1 cellular context compared by ENCODE assay signal in the genomic region with DNA sequence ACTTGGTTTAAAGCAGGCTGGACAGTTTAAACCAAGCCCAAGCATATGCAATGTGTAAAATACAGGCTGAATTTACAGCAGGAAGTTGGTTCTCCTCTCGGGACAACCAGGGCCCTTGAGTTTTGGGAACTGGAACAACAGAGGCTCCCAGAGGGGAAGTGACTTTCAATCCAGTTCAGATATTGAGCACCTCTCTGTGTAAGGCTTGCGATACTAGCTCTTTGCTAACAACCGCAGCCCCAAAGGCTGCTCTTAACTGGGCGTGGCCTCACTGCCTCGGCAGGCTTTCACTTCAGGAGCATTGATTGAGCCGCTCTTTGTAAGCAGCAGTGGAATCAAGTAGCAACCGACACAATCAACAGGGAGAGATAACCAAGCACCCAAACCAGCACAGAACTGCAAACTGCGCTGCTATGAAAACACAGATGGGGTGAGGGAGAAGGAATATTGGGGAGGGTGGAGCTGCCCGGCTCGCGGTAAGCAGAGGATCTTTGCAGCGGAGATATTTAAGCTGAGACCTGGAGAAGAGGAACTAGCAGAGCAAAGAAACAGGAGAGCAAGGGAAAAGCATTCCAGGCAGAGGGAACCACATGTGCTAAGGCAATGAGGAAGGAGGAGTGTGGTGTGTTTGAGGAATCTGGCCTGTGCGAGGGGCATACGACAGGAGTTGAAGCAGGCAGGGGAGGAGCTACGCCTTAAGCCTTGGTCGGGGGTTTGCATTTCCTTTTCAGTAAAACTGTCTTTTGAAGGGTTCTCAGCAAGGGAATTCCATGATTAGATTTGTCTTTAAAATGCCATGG.
TF ChIP-seq lines count a peak whose summit lies in the region.

No MANE protein-coding gene starts in this region.

TF ChIP-seq in HepG2, 621 proteins besides CTCF, POLR2A, EP300 and RAD21 (continued from another document and continues in another):
- TF ChIP-seq, protein P1, sequence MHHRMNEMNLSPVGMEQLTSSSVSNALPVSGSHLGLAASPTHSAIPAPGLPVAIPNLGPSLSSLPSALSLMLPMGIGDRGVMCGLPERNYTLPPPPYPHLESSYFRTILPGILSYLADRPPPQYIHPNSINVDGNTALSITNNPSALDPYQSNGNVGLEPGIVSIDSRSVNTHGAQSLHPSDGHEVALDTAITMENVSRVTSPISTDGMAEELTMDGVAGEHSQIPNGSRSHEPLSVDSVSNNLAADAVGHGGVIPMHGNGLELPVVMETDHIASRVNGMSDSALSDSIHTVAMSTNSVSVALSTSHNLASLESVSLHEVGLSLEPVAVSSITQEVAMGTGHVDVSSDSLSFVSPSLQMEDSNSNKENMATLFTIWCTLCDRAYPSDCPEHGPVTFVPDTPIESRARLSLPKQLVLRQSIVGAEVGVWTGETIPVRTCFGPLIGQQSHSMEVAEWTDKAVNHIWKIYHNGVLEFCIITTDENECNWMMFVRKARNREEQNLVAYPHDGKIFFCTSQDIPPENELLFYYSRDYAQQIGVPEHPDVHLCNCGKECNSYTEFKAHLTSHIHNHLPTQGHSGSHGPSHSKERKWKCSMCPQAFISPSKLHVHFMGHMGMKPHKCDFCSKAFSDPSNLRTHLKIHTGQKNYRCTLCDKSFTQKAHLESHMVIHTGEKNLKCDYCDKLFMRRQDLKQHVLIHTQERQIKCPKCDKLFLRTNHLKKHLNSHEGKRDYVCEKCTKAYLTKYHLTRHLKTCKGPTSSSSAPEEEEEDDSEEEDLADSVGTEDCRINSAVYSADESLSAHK (CRISPR knock-in tag; IDR thresholded peaks at IDR 0.05; ENCODE audit: borderline replicate concordance): no peak
- TF ChIP-seq HHEX (CRISPR knock-in tag; IDR thresholded peaks at IDR 0.05) (no peak), PPARG (CRISPR knock-in tag; conservative IDR thresholded peaks at IDR 0.05) (no peak), SRSF4 (IDR thresholded peaks at IDR 0.05; ENCODE audit: low read depth, low read length, poor library complexity, severe bottlenecking) (no peak), ZNF761 (CRISPR knock-in tag; conservative IDR thresholded peaks at IDR 0.05) (no peak), FOSL2 (CRISPR knock-in tag; IDR thresholded peaks at IDR 0.05) (no peak; the same call in 1 of the 2 replicates), ZNF33A (CRISPR knock-in tag; IDR thresholded peaks at IDR 0.05; ENCODE audit: borderline replicate concordance) (no peak), HOXD1 (CRISPR knock-in tag; IDR thresholded peaks at IDR 0.05) (no peak), PCBP1 (IDR thresholded peaks at IDR 0.05; ENCODE audit: borderline replicate concordance, low read depth, low read length) (no peak), ZNF281 (CRISPR knock-in tag; IDR thresholded peaks at IDR 0.05; ENCODE audit: borderline replicate concordance) (no peak), ZNF839 (CRISPR knock-in tag; IDR thresholded peaks at IDR 0.05; ENCODE audit: borderline replicate concordance) (no peak), ZKSCAN8 (CRISPR knock-in tag; IDR thresholded peaks at IDR 0.05; ENCODE audit: borderline replicate concordance) (no peak), ZXDC (CRISPR knock-in tag; IDR thresholded peaks at IDR 0.05) (no peak), HDAC6 (IDR thresholded peaks at IDR 0.05; ENCODE audit: low read depth, low read length) (no peak), CHD2 (IDR thresholded peaks at IDR 0.05; ENCODE audit: low read depth, low read length) (no peak), POLR2AphosphoS2 (IDR thresholded peaks at IDR 0.05; ENCODE audit: low read depth, low read length) (no peak), ZBTB42 (CRISPR knock-in tag; IDR thresholded peaks at IDR 0.05) (no peak), ZHX1 (CRISPR knock-in tag; IDR thresholded peaks at IDR 0.05; ENCODE audit: low read depth) (no peak), RORA (CRISPR knock-in tag; IDR thresholded peaks at IDR 0.05) (no peak), THAP7 (CRISPR knock-in tag; IDR thresholded peaks at IDR 0.05) (no peak), NCOR1 (IDR thresholded peaks at IDR 0.05; ENCODE audit: borderline replicate concordance, low read length) (no peak), ZNF484 (CRISPR knock-in tag; IDR thresholded peaks at IDR 0.05; ENCODE audit: borderline replicate concordance, low read depth) (no peak), GZF1 (CRISPR knock-in tag; IDR thresholded peaks at IDR 0.05) (no peak), TOPORS (CRISPR knock-in tag; IDR thresholded peaks at IDR 0.05) (no peak), NR2F2 (IDR thresholded peaks at IDR 0.05; ENCODE audit: borderline replicate concordance, low read depth) (no peak), SOX5 (CRISPR knock-in tag; IDR thresholded peaks at IDR 0.05; ENCODE audit: borderline replicate concordance) (no peak), ADNP (CRISPR knock-in tag; IDR thresholded peaks at IDR 0.05) (no peak), SRF (IDR thresholded peaks at IDR 0.05; ENCODE audit: low read depth, low read length) (no peak), ZFP90 (CRISPR knock-in tag; IDR thresholded peaks at IDR 0.05; ENCODE audit: borderline replicate concordance) (0 out of 2 replicates have a peak, but pooled peaks have one; percentile 41), SNAI1 (CRISPR knock-in tag; IDR thresholded peaks at IDR 0.05; ENCODE audit: borderline replicate concordance) (no peak), DNMT1 (CRISPR knock-in tag; IDR thresholded peaks at IDR 0.05) (0 out of 2 replicates have a peak, but pooled peaks have one; percentile 33), KAT2B (IDR thresholded peaks at IDR 0.05; ENCODE audit: borderline replicate concordance, low read depth, low read length) (no peak), TAF1 (CRISPR knock-in tag; IDR thresholded peaks at IDR 0.05) (0 out of 2 replicates have a peak, but pooled peaks have one; percentile 27), ZSCAN20 (CRISPR knock-in tag; IDR thresholded peaks at IDR 0.05; ENCODE audit: borderline replicate concordance) (no peak), ZBTB7B (CRISPR knock-in tag; IDR thresholded peaks at IDR 0.05) (no peak), ASH2L (IDR thresholded peaks at IDR 0.05; ENCODE audit: insufficient read length, low read depth, low read length) (peak; percentile 29), MED1 (CRISPR knock-in tag; IDR thresholded peaks at IDR 0.05) (0 out of 2 replicates have a peak, but pooled peaks have one; percentile 8)
- TF ChIP-seq, protein P2, sequence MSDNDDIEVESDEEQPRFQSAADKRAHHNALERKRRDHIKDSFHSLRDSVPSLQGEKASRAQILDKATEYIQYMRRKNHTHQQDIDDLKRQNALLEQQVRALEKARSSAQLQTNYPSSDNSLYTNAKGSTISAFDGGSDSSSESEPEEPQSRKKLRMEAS (IDR thresholded peaks at IDR 0.05): peak; percentile 30; the same call in 1 of the 2 replicates
- TF ChIP-seq, protein P3, sequence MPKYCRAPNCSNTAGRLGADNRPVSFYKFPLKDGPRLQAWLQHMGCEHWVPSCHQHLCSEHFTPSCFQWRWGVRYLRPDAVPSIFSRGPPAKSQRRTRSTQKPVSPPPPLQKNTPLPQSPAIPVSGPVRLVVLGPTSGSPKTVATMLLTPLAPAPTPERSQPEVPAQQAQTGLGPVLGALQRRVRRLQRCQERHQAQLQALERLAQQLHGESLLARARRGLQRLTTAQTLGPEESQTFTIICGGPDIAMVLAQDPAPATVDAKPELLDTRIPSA (CRISPR knock-in tag; IDR thresholded peaks at IDR 0.05; ENCODE audit: borderline replicate concordance): no peak
- TF ChIP-seq, protein P4, sequence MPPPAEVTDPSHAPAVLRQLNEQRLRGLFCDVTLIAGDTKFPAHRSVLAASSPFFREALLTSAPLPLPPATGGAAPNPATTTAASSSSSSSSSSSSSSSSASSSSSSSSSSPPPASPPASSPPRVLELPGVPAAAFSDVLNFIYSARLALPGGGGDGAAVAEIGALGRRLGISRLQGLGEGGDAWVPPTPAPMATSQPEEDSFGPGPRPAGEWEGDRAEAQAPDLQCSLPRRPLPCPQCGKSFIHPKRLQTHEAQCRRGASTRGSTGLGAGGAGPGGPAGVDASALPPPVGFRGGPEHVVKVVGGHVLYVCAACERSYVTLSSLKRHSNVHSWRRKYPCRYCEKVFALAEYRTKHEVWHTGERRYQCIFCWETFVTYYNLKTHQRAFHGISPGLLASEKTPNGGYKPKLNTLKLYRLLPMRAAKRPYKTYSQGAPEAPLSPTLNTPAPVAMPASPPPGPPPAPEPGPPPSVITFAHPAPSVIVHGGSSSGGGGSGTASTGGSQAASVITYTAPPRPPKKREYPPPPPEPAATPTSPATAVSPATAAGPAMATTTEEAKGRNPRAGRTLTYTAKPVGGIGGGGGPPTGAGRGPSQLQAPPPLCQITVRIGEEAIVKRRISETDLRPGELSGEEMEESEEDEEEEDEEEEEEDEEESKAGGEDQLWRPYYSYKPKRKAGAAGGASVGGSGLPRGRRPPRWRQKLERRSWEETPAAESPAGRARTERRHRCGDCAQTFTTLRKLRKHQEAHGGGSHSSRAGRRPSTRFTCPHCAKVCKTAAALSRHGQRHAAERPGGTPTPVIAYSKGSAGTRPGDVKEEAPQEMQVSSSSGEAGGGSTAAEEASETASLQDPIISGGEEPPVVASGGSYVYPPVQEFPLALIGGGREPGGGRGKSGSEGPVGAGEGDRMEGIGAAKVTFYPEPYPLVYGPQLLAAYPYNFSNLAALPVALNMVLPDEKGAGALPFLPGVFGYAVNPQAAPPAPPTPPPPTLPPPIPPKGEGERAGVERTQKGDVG (CRISPR knock-in tag; IDR thresholded peaks at IDR 0.05; ENCODE audit: borderline replicate concordance): no peak
- TF ChIP-seq, protein P5, sequence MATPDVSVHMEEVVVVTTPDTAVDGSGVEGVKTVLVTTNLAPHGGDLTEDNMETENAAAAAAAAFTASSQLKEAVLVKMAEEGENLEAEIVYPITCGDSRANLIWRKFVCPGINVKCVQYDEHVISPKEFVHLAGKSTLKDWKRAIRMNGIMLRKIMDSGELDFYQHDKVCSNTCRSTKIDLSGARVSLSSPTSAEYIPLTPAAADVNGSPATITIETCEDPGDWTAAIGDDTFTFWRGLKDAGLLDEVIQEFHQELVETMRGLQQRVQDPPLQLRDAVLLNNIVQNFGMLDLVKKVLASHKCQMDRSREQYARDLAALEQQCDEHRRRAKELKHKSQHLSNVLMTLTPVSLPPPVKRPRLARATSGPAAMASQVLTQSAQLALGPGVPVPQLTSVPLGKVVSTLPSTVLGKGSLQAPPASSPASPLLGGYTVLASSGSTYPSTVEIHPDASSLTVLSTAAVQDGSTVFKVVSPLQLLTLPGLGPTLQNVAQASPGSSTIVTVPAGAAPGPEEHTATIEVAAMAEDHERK (CRISPR knock-in tag; IDR thresholded peaks at IDR 0.05; ENCODE audit: low read depth): no peak
